ENCODE assay signal across 1 cellular context in the genomic region with DNA sequence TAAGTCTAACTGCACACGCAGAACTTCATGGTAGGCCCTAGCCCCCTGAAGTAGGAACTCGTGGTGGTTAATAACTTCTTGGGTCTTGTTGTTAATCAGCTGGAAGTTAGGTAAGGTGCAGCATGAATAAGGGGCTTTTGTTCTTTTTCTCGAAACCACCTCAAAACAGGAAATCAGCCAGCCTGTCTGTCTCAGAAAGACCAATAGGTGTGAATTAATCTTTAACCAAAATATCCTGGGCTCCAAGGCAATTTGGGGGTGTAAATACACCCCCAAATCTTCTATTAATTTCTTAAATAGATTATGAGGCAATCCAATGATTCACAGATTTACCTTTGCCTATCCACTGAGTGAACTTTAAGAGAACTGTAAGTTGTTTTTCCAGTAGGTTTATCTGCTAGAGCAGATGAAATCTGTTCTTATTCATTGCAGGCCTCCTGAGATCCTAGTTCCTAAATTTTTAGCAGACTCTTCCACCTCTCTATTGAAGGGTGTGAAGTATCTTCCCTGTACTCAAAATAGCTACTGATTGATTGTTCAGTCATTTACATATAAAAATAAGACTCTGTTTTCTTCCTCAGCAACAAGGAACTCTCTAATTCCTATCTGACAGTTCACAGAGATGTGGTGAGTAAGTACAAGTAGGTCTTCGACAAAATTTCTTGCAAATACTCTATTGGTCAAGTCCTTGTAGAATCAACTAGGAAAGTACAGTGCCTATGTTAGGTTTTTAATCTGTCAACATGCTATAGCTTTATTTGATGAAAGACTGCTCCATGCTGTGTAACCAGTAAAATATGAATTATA.
TF ChIP-seq lines count a peak whose summit lies in the region.

No MANE protein-coding gene starts in this region.

TF ChIP-seq in GM12878, 131 proteins besides CTCF, POLR2A, EP300 and RAD21 (continued from another document):
- TF ChIP-seq, protein P1, sequence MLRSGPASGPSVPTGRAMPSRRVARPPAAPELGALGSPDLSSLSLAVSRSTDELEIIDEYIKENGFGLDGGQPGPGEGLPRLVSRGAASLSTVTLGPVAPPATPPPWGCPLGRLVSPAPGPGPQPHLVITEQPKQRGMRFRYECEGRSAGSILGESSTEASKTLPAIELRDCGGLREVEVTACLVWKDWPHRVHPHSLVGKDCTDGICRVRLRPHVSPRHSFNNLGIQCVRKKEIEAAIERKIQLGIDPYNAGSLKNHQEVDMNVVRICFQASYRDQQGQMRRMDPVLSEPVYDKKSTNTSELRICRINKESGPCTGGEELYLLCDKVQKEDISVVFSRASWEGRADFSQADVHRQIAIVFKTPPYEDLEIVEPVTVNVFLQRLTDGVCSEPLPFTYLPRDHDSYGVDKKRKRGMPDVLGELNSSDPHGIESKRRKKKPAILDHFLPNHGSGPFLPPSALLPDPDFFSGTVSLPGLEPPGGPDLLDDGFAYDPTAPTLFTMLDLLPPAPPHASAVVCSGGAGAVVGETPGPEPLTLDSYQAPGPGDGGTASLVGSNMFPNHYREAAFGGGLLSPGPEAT (IDR thresholded peaks at IDR 0.05; ENCODE audit: low read depth): peak; percentile 67
- TF ChIP-seq, protein P2, sequence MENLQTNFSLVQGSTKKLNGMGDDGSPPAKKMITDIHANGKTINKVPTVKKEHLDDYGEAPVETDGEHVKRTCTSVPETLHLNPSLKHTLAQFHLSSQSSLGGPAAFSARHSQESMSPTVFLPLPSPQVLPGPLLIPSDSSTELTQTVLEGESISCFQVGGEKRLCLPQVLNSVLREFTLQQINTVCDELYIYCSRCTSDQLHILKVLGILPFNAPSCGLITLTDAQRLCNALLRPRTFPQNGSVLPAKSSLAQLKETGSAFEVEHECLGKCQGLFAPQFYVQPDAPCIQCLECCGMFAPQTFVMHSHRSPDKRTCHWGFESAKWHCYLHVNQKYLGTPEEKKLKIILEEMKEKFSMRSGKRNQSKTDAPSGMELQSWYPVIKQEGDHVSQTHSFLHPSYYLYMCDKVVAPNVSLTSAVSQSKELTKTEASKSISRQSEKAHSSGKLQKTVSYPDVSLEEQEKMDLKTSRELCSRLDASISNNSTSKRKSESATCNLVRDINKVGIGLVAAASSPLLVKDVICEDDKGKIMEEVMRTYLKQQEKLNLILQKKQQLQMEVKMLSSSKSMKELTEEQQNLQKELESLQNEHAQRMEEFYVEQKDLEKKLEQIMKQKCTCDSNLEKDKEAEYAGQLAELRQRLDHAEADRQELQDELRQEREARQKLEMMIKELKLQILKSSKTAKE (IDR thresholded peaks at IDR 0.05; ENCODE audit: low read depth, poor library complexity, severe bottlenecking): peak; percentile 70
- TF ChIP-seq RUNX3 (IDR thresholded peaks at IDR 0.05; ENCODE audit: low read length) (peak; percentile 33; the same call in 1 of the 2 replicates), MTA2 (IDR thresholded peaks at IDR 0.05; ENCODE audit: low read depth) (peak; percentile 75), IKZF2 (IDR thresholded peaks at IDR 0.05) (peak; percentile 50 to 53; a peak in 3 of 4 replicates), IKZF1 (conservative IDR thresholded peaks at IDR 0.05) (peak; percentile 52), DPF2 (IDR thresholded peaks at IDR 0.05) (0 out of 2 replicates have a peak, but pooled peaks have one; percentile 77), BCL11A (IDR thresholded peaks at IDR 0.05; ENCODE audit: low read depth, low read length) (no peak), ATF7 (IDR thresholded peaks at IDR 0.05; ENCODE audit: low read depth) (no peak)
- TF ChIP-seq, protein P3, sequence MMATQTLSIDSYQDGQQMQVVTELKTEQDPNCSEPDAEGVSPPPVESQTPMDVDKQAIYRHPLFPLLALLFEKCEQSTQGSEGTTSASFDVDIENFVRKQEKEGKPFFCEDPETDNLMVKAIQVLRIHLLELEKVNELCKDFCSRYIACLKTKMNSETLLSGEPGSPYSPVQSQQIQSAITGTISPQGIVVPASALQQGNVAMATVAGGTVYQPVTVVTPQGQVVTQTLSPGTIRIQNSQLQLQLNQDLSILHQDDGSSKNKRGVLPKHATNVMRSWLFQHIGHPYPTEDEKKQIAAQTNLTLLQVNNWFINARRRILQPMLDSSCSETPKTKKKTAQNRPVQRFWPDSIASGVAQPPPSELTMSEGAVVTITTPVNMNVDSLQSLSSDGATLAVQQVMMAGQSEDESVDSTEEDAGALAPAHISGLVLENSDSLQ (IDR thresholded peaks at IDR 0.05): peak; percentile 79
- TF ChIP-seq, protein P4, sequence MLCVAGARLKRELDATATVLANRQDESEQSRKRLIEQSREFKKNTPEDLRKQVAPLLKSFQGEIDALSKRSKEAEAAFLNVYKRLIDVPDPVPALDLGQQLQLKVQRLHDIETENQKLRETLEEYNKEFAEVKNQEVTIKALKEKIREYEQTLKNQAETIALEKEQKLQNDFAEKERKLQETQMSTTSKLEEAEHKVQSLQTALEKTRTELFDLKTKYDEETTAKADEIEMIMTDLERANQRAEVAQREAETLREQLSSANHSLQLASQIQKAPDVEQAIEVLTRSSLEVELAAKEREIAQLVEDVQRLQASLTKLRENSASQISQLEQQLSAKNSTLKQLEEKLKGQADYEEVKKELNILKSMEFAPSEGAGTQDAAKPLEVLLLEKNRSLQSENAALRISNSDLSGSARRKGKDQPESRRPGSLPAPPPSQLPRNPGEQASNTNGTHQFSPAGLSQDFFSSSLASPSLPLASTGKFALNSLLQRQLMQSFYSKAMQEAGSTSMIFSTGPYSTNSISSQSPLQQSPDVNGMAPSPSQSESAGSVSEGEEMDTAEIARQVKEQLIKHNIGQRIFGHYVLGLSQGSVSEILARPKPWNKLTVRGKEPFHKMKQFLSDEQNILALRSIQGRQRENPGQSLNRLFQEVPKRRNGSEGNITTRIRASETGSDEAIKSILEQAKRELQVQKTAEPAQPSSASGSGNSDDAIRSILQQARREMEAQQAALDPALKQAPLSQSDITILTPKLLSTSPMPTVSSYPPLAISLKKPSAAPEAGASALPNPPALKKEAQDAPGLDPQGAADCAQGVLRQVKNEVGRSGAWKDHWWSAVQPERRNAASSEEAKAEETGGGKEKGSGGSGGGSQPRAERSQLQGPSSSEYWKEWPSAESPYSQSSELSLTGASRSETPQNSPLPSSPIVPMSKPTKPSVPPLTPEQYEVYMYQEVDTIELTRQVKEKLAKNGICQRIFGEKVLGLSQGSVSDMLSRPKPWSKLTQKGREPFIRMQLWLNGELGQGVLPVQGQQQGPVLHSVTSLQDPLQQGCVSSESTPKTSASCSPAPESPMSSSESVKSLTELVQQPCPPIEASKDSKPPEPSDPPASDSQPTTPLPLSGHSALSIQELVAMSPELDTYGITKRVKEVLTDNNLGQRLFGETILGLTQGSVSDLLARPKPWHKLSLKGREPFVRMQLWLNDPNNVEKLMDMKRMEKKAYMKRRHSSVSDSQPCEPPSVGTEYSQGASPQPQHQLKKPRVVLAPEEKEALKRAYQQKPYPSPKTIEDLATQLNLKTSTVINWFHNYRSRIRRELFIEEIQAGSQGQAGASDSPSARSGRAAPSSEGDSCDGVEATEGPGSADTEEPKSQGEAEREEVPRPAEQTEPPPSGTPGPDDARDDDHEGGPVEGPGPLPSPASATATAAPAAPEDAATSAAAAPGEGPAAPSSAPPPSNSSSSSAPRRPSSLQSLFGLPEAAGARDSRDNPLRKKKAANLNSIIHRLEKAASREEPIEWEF (IDR thresholded peaks at IDR 0.05; ENCODE audit: insufficient replicate concordance, low read depth, low read length): peak; percentile 34
- TF ChIP-seq, protein P5, sequence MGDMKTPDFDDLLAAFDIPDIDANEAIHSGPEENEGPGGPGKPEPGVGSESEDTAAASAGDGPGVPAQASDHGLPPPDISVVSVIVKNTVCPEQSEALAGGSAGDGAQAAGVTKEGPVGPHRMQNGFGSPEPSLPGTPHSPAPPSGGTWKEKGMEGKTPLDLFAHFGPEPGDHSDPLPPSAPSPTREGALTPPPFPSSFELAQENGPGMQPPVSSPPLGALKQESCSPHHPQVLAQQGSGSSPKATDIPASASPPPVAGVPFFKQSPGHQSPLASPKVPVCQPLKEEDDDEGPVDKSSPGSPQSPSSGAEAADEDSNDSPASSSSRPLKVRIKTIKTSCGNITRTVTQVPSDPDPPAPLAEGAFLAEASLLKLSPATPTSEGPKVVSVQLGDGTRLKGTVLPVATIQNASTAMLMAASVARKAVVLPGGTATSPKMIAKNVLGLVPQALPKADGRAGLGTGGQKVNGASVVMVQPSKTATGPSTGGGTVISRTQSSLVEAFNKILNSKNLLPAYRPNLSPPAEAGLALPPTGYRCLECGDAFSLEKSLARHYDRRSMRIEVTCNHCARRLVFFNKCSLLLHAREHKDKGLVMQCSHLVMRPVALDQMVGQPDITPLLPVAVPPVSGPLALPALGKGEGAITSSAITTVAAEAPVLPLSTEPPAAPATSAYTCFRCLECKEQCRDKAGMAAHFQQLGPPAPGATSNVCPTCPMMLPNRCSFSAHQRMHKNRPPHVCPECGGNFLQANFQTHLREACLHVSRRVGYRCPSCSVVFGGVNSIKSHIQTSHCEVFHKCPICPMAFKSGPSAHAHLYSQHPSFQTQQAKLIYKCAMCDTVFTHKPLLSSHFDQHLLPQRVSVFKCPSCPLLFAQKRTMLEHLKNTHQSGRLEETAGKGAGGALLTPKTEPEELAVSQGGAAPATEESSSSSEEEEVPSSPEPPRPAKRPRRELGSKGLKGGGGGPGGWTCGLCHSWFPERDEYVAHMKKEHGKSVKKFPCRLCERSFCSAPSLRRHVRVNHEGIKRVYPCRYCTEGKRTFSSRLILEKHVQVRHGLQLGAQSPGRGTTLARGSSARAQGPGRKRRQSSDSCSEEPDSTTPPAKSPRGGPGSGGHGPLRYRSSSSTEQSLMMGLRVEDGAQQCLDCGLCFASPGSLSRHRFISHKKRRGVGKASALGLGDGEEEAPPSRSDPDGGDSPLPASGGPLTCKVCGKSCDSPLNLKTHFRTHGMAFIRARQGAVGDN (IDR thresholded peaks at IDR 0.05): peak; percentile 42; the same call in 1 of the 2 replicates
TF ChIP-seq in GM12878: peak in this region for 10.
